Comparison of ENCODE assay signal across 9 cellular contexts in genomic region chr11:128488471-128488870, GRCh38.
A peak's percentile ranks its signal among the peaks of the same experiment; 100 is the strongest.
DNase-seq lines count a peak whose midpoint lies in the region; ATAC-seq and TF ChIP-seq lines count a peak whose summit lies in the region.
"Had no signal": no experiment of that assay in that cellular context is flagged by ENCODE, and none has a peak within 500 bp of the region (broad histone marks: within the 10 kb centered on the region; RNA-seq: fewer than 3 reads in every experiment).

No MANE protein-coding gene starts in this region.

- in situ Hi-C loops in transverse colon (cut with MboI; ENCODE audit: low pct_ligation_motif_present in 1 of 4, low pct_unique_long_range_greater_than_20kb in 1 of 4, low sequenced_read_pairs in 3 of 4), result no loop called here

- H3K27me3 Mint-ChIP-seq in activated naive CD4-positive, alpha-beta T cell treated with anti-CD3 and anti-CD28 coated beads for 36 hours (ENCODE audit: low read depth), result no peaks in the 10 kb centered on the region
- H3K27me3 Mint-ChIP-seq in activated T-cell treated with anti-CD3 and anti-CD28 coated beads, Interleukin-2, amount 50 U/mL, for 72 hours (ENCODE audit: low read depth), result no peaks in the 10 kb centered on the region

- H3K9me3 ChIP-seq in transverse colon (no peaks in the 10 kb centered on the region), prostate gland (no peaks in the 10 kb centered on the region)

- H3K36me3 ChIP-seq in transverse colon (peaks cover 0 to 25% (median 6%) of the 10 kb centered on the region in 4 donors), prostate gland (peaks cover 0 to 4% of the 10 kb centered on the region in 2 donors)

- H3K4me3 Mint-ChIP-seq in activated naive CD4-positive, alpha-beta T cell treated with anti-CD3 and anti-CD28 coated beads for 36 hours, result peak overlapping the region; percentile 40
- peak overlapping the region; percentile 82 to 83 for H3K4me3 Mint-ChIP-seq in activated T-cell treated with anti-CD3 and anti-CD28 coated beads, Interleukin-2, amount 50 U/mL, for 72 hours

- CTCF ChIA-PET in activated naive CD4-positive, alpha-beta T cell treated with anti-CD3 and anti-CD28 coated beads for 36 hours (lab: Charles Lee), result interaction anchor here (1.1 to 2.8 kb wide), 3 partner anchors 15 to 142 kb away, joined by 3 to 7 read pairs (median 4); no protein-coding TSS in a partner anchor

- peaks cover 94% of the 10 kb centered on the region for H3K4me1 Mint-ChIP-seq in activated naive CD4-positive, alpha-beta T cell treated with anti-CD3 and anti-CD28 coated beads for 36 hours (ENCODE audit: low read depth)
- peaks cover 100% of the 10 kb centered on the region for H3K4me1 Mint-ChIP-seq in activated T-cell treated with anti-CD3 and anti-CD28 coated beads, Interleukin-2, amount 50 U/mL, for 72 hours (ENCODE audit: low read depth)

- TF ChIP-seq CTCF in transverse colon (IDR thresholded peaks at IDR 0.05) (no peak), prostate gland (IDR thresholded peaks at IDR 0.05) (no peak)

- no peak for TF ChIP-seq POLR2A in transverse colon (IDR thresholded peaks at IDR 0.05)
- TF ChIP-seq POLR2A in prostate gland (IDR thresholded peaks at IDR 0.05), result no peak

- ATAC-seq in activated T-cell treated with anti-CD3 and anti-CD28 coated beads, Interleukin-2, amount 50 U/mL, for 72 hours (replicated peaks in 1 of 2), result peak; percentile 51 to 56
- peak; percentile 86 for ATAC-seq in left ventricle myocardium superior

- H3K27me3 ChIP-seq in transverse colon (no peaks in the 10 kb centered on the region), prostate gland (replicated peaks; ENCODE audit: insufficient read depth) (no peaks in the 10 kb centered on the region)

- H3K27ac ChIP-seq in transverse colon (peak overlapping the region; percentile 14 to 56 (median 39)), prostate gland (no peak overlapping the region)

- WGBS in transverse colon (ENCODE audit: low coverage in 1 of 2), 2 donors, result 80 to 88% methylated on average over 1 to 5 of the region's 5 CpGs
- 97% methylated on average over 5 of the region's 5 CpGs for WGBS in prostate gland

- H3K4me3 ChIP-seq in transverse colon (no peak overlapping the region), prostate gland (no peak overlapping the region)

- H3K4me1 ChIP-seq in transverse colon (peaks cover 0 to 35% (median 14%) of the 10 kb centered on the region in 4 donors), prostate gland (replicated peaks) (no peaks in the 10 kb centered on the region)

- TF ChIP-seq EP300 in transverse colon (IDR thresholded peaks at IDR 0.05; ENCODE audit: low read depth), result no peak

- H3K9me3 Mint-ChIP-seq in activated naive CD4-positive, alpha-beta T cell treated with anti-CD3 and anti-CD28 coated beads for 36 hours, result no peaks in the 10 kb centered on the region
- H3K9me3 Mint-ChIP-seq in activated T-cell treated with anti-CD3 and anti-CD28 coated beads, Interleukin-2, amount 50 U/mL, for 72 hours, result no peaks in the 10 kb centered on the region

- H3K27ac Mint-ChIP-seq in activated naive CD4-positive, alpha-beta T cell treated with anti-CD3 and anti-CD28 coated beads for 36 hours, result peak overlapping the region; percentile 92
- H3K27ac Mint-ChIP-seq in activated T-cell treated with anti-CD3 and anti-CD28 coated beads, Interleukin-2, amount 50 U/mL, for 72 hours, result peak overlapping the region; percentile 100

- DNase-seq in activated naive CD4-positive, alpha-beta T cell treated with anti-CD3 and anti-CD28 coated beads for 36 hours, result peak; percentile 72
- DNase-seq in activated naive CD4-positive, alpha-beta T cell (lab: John Stamatoyannopoulos, UW), result no peak
- peak in 1 of 2 donors; percentile 50 for DNase-seq in activated T-cell treated with anti-CD3 and anti-CD28 coated beads, Interleukin-2, amount 50 U/mL, for 72 hours
- no peak for DNase-seq in left ventricle myocardium superior
- DNase-seq in transverse colon, result no peak
- no peak for DNase-seq in NCI-H345 treated with DMSO at 0.1 percent for 48 hours (lab: John Stamatoyannopoulos, UW; ENCODE audit: unreplicated experiment)
- no peak for DNase-seq in UCSD-AML1 (lab: John Stamatoyannopoulos, UW; ENCODE audit: unreplicated experiment)
- no peak for DNase-seq in prostate gland (ENCODE audit: low spot score)
- DNase-seq: activated gamma-delta T cell treated with Interleukin-2 at 50 U/mL for 16 hours had no signal

- peaks cover 92% of the 10 kb centered on the region for H3K36me3 Mint-ChIP-seq in activated naive CD4-positive, alpha-beta T cell treated with anti-CD3 and anti-CD28 coated beads for 36 hours (ENCODE audit: low read depth)
- peaks cover 54 to 92% of the 10 kb centered on the region in 2 donors for H3K36me3 Mint-ChIP-seq in activated T-cell treated with anti-CD3 and anti-CD28 coated beads, Interleukin-2, amount 50 U/mL, for 72 hours (ENCODE audit: insufficient read depth in 2 of 2)

- intact Hi-C loops in activated naive CD4-positive, alpha-beta T cell treated with anti-CD3 and anti-CD28 coated beads for 36 hours (cut with micrococcal nuclease), result no loop called here
- intact Hi-C loops in left ventricle myocardium superior (cut with micrococcal nuclease) (no loop called here), transverse colon (cut with DNase I; ENCODE audit: low total_unique reads) (no loop called here), prostate gland (cut with DNase I) (no loop called here)

Comparison
In these comparisons a context has a peak if more than half of its experiments do, and no peak if none do; other contexts are left out.
1. H3K27ac ChIP-seq: peak in transverse colon (4 of 4); none in prostate gland (0 of 2).